8 cellular contexts compared by ENCODE assay signal in genomic region chr22:41917906-41918791, GRCh38.
DNase-seq lines count a peak whose midpoint lies in the region; ATAC-seq and TF ChIP-seq lines count a peak whose summit lies in the region.

No MANE protein-coding gene starts in this region.

- H3K4me1 Mint-ChIP-seq in stimulated activated effector memory CD8-positive, alpha-beta T cell treated with anti-CD3 and anti-CD28 coated beads, Interleukin-12 subunit alpha, Interleukin-12 subunit beta, amount 100 ng/mL, for 72 hours = peaks cover 21% of the 10 kb centered on the region

- no peak overlapping the region for H3K4me3 ChIP-seq in epithelial cell of esophagus (ENCODE audit: low read length)

- H3K27ac Mint-ChIP-seq in stimulated activated effector memory CD8-positive, alpha-beta T cell treated with anti-CD3 and anti-CD28 coated beads, Interleukin-12 subunit alpha, Interleukin-12 subunit beta, amount 100 ng/mL, for 72 hours = no peak overlapping the region

- H3K4me3 Mint-ChIP-seq in stimulated activated effector memory CD8-positive, alpha-beta T cell treated with anti-CD3 and anti-CD28 coated beads, Interleukin-12 subunit alpha, Interleukin-12 subunit beta, amount 100 ng/mL, for 72 hours = peak overlapping the region; percentile 63

- H3K36me3 Mint-ChIP-seq in stimulated activated effector memory CD8-positive, alpha-beta T cell treated with anti-CD3 and anti-CD28 coated beads, Interleukin-12 subunit alpha, Interleukin-12 subunit beta, amount 100 ng/mL, for 72 hours = peaks cover 9% of the 10 kb centered on the region

- TF ChIP-seq CTCF in epithelial cell of esophagus (IDR thresholded peaks at IDR 0.05; ENCODE audit: insufficient read depth, low read depth, low read length, missing control alignments) = no peak

- DNase-seq in stimulated activated CD4-positive, alpha-beta T cell treated with anti-CD3 and anti-CD28 coated beads, Interleukin-15, amount 100 ng/mL, for 24 hours = peak; percentile 43
- DNase-seq in stimulated activated CD4-positive, alpha-beta T cell treated with anti-CD3 and anti-CD28 coated beads, Interleukin-4, amount 100 ng/mL, for 24 hours = no peak
- DNase-seq in NOMO-1 treated with dmso at 0.1 percent for 144 hours (lab: John Stamatoyannopoulos, UW; ENCODE audit: unreplicated experiment) = peak; percentile 54
- DNase-seq in epithelial cell of esophagus (ENCODE audit: low read depth) = peak; percentile 76
- DNase-seq in stimulated activated effector memory CD8-positive, alpha-beta T cell treated with anti-CD3 and anti-CD28 coated beads, Interleukin-12 subunit alpha, Interleukin-12 subunit beta, amount 100 ng/mL, for 72 hours (ENCODE audit: low spot score in 2 of 2) = no peak
- no peak for DNase-seq in HuH-7 (ENCODE audit: low spot score)

- no peak for ATAC-seq in stimulated activated effector memory CD8-positive, alpha-beta T cell treated with anti-CD3 and anti-CD28 coated beads, Interleukin-12 subunit alpha, Interleukin-12 subunit beta, amount 100 ng/mL, for 72 hours
- no peak for ATAC-seq in GM19351 (IDR thresholded peaks at IDR 0.05; ENCODE audit: unreplicated experiment)
- ATAC-seq in HG02884 (IDR thresholded peaks at IDR 0.05; ENCODE audit: unreplicated experiment) = no peak

- no peaks in the 10 kb centered on the region for H3K9me3 Mint-ChIP-seq in stimulated activated effector memory CD8-positive, alpha-beta T cell treated with anti-CD3 and anti-CD28 coated beads, Interleukin-12 subunit alpha, Interleukin-12 subunit beta, amount 100 ng/mL, for 72 hours

Comparison
In these comparisons a context has a peak if more than half of its experiments do, and no peak if none do; other contexts are left out.
1. DNase-seq: peak in stimulated activated CD4-positive, alpha-beta T cell treated with anti-CD3 and anti-CD28 coated beads, Interleukin-15, amount 100 ng/mL, for 24 hours (single experiment), NOMO-1 treated with dmso at 0.1 percent for 144 hours (single experiment) and epithelial cell of esophagus (single experiment); none in stimulated activated CD4-positive, alpha-beta T cell treated with anti-CD3 and anti-CD28 coated beads, Interleukin-4, amount 100 ng/mL, for 24 hours (single experiment), stimulated activated effector memory CD8-positive, alpha-beta T cell treated with anti-CD3 and anti-CD28 coated beads, Interleukin-12 subunit alpha, Interleukin-12 subunit beta, amount 100 ng/mL, for 72 hours (0 of 2) and HuH-7 (single experiment).